ENCODE assay signal across 9 cellular contexts in the genomic region with DNA sequence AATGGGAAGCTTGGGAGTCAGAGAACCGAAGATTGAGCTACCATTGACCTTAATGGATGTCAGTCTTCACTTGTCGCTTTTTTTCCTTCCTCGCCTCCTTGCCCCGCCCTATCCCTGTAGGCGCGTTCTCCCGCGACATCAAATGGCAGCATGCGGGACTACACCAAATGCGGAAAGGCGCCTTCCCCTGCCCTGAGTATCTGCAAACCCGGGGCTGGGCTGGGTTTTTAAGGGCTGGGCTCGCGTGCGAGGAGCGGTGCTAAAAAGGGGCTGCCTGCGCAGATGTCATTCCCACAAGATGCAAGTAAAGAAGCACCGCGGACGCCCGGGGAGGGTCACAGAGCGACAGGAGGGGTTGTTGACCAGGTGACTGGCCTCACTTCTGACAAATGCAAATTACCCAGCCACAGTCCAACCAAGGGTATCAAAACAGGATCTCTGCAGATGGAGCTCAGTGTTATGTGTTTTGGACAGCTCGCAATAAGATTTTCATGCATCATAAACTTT. TPM values are rescaled to one million over a fixed set of nuclear protein-coding genes. Genes with fewer than 3 reads are reported as not detected.
DNase-seq lines count a peak whose midpoint lies in the region; ATAC-seq, FAIRE-seq and TF ChIP-seq lines count a peak whose summit lies in the region.
"Had no signal": no experiment of that assay in that cellular context is flagged by ENCODE, and none has a peak within 500 bp of the region (broad histone marks: within the 10 kb centered on the region; RNA-seq: fewer than 3 reads in every experiment).

No MANE protein-coding gene starts in this region.

- no peak for TF ChIP-seq CTCF in astrocyte (IDR thresholded peaks at IDR 0.05; ENCODE audit: insufficient read depth, low read depth, low read length)

- H2AFZ ChIP-seq in astrocyte (ENCODE audit: low read depth, low read length) = peak overlapping the region; percentile 71

- H3K36me3 ChIP-seq in astrocyte (ENCODE audit: insufficient read depth, low read length) = no peaks in the 10 kb centered on the region

- H3K4me1 Mint-ChIP-seq in astrocyte (ENCODE audit: low read depth, unreplicated experiment) = peaks cover 3% of the 10 kb centered on the region

- H3K4me1 ChIP-seq in astrocyte (ENCODE audit: insufficient read depth, low read length) = peaks cover 5% of the 10 kb centered on the region

- ATAC-seq in GM18861 (IDR thresholded peaks at IDR 0.05; ENCODE audit: unreplicated experiment) = peak; percentile 58
- ATAC-seq in HG03066 (IDR thresholded peaks at IDR 0.05; ENCODE audit: low read depth, unreplicated experiment) = peak; percentile 62

- H3K27me3 ChIP-seq in astrocyte (ENCODE audit: insufficient read depth, low read length) = peaks cover 7% of the 10 kb centered on the region

- H3K4me3 Mint-ChIP-seq in astrocyte (ENCODE audit: unreplicated experiment) = peak overlapping the region; percentile 58

- H3K79me2 ChIP-seq in astrocyte (ENCODE audit: insufficient read depth, low read length) = no peaks in the 10 kb centered on the region

- peak; percentile 64 for DNase-seq in 8988T
- peak; percentile 16 to 69 (median 29) for DNase-seq in T-helper 1 cell
- DNase-seq in astrocyte (ENCODE audit: low read depth) = no peak
- DNase-seq in stimulated activated CD4-positive, alpha-beta T cell treated with anti-CD3 and anti-CD28 coated beads, Interleukin-12 subunit alpha, Interleukin-12 subunit beta, amount 100 ng/mL, for 48 hours (ENCODE audit: low read depth in 2 of 3, low spot score in 1 of 3) = peak; percentile 53 to 58 (median 56)
- DNase-seq in dedifferentiated amniotic fluid mesenchymal stem cell (ENCODE audit: extremely low spot score) = no peak

- peak overlapping the region; percentile 83 for H3K4me2 ChIP-seq in astrocyte (ENCODE audit: low read length)

- no peaks in the 10 kb centered on the region for H3K36me3 Mint-ChIP-seq in astrocyte (ENCODE audit: low read depth, unreplicated experiment)

- H3K27me3 Mint-ChIP-seq in astrocyte (ENCODE audit: low read depth, unreplicated experiment) = peaks cover 53% of the 10 kb centered on the region

- H3K27ac ChIP-seq in astrocyte (ENCODE audit: low read depth, low read length) = no peak overlapping the region

- FAIRE-seq in astrocyte (lab: Jason Lieb, UNC) = no peak

- H3K4me3 ChIP-seq in astrocyte (ENCODE audit: insufficient read depth, low read depth, low read length) (peak overlapping the region; percentile 46), iPS-18c (ENCODE audit: insufficient read depth, low read depth, low read length) (peak overlapping the region; percentile 59)

- H4K20me1 ChIP-seq in astrocyte (ENCODE audit: insufficient read depth, low read length) = no peaks in the 10 kb centered on the region

- H3K9ac ChIP-seq in astrocyte (ENCODE audit: low read length) = no peak overlapping the region

- H3K9me3 ChIP-seq in astrocyte (ENCODE audit: insufficient read depth, low read depth, low read length) (no peaks in the 10 kb centered on the region), iPS-18c (ENCODE audit: control insufficient read depth, insufficient read depth, low read length) (no peaks in the 10 kb centered on the region)

- H3K27ac Mint-ChIP-seq in astrocyte (ENCODE audit: unreplicated experiment) = no peak overlapping the region

- no peaks in the 10 kb centered on the region for H3K9me3 Mint-ChIP-seq in astrocyte (ENCODE audit: unreplicated experiment)

RNA-seq across cellular contexts. Expression of a gene that starts 4.7 kb away (rescaled TPM):
- 0.72 and 0.95 TPM in 2 replicates for total RNA-seq in astrocyte

RNA-seq across cellular contexts. Expression of a gene that starts 16.2 kb away (rescaled TPM):
- not detected in 2 replicates for total RNA-seq in astrocyte
- total RNA-seq: temporal lobe had no signal

RNA-seq across cellular contexts. Expression of a gene that starts 40.3 kb away (rescaled TPM):
- total RNA-seq in astrocyte = 11.1 and 13.1 TPM in 2 replicates

Comparison
In these comparisons a context has a peak if more than half of its experiments do, and no peak if none do; other contexts are left out.
1. DNase-seq: peak in 8988T (single experiment), T-helper 1 cell (5 of 5) and stimulated activated CD4-positive, alpha-beta T cell treated with anti-CD3 and anti-CD28 coated beads, Interleukin-12 subunit alpha, Interleukin-12 subunit beta, amount 100 ng/mL, for 48 hours (3 of 3); none in astrocyte (single experiment) and dedifferentiated amniotic fluid mesenchymal stem cell (single experiment).